8 cellular contexts compared by ENCODE assay signal in the genomic region with DNA sequence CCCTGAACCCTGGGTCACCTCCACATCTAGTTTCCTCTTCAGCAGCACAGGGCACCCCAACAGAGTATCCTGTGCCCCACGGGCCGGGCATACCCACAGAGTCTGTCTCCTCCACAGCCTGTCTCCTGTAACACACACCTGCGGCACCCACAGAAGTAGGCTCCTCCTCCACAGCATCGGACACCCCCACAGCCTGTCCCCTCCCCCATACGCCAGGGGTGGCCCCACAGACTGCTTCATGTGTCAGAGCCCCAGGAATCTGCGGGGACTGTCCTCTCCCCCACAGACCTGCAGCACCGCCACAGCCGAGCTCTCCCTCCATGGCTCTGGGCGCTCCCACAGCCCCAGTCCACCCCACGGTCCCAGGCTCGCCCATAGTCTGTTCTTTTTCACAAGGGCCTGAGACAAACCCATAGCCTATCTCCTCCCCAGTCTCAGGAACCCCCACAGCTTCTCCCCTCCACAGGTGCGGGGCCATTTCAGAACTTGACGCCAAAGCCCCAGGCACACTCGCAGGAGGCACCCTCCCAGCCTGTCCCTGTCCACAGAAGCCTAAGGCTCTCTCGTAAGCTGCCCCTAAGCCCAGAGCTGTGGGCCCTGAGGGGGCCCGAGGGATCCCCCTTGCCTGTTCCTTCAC. TPM values are rescaled to one million over a fixed set of nuclear protein-coding genes. Genes with fewer than 3 reads are reported as not detected.
DNase-seq lines count a peak whose midpoint lies in the region; ATAC-seq lines count a peak whose summit lies in the region.

No MANE protein-coding gene starts in this region.

- peak overlapping the region; percentile 96 for H3K4me3 Mint-ChIP-seq in stimulated activated memory B cell treated with anti-CD40 and anti-IgM and Interleukin-4, amounts not matched to agents 10 μg/mL and 1 μg/mL and 100 μg/mL, for 72 hours

- no peak for ATAC-seq in activated naive CD4-positive, alpha-beta T cell treated with anti-CD3 and anti-CD28 coated beads, Interleukin-2, amount 50 U/mL, for 72 hours
- no peak for ATAC-seq in stimulated activated memory B cell treated with anti-CD40 and anti-IgM and Interleukin-4, amounts not matched to agents 10 μg/mL and 1 μg/mL and 100 μg/mL, for 72 hours
- ATAC-seq in GM21529 (IDR thresholded peaks at IDR 0.05; ENCODE audit: unreplicated experiment) = no peak

- DNase-seq in HT-29 (ENCODE audit: low spot score) (peak; percentile 18), SW 1271 (lab: John Stamatoyannopoulos, UW) (no peak), superior temporal gyrus (ENCODE audit: extremely low spot score) (no peak), occipital lobe (lab: John Stamatoyannopoulos, UW) (no peak)
- no peak for DNase-seq in activated naive CD4-positive, alpha-beta T cell treated with anti-CD3 and anti-CD28 coated beads, Interleukin-2, amount 50 U/mL, for 72 hours (ENCODE audit: low spot score in 2 of 2)

- H3K36me3 Mint-ChIP-seq in activated naive CD4-positive, alpha-beta T cell treated with anti-CD3 and anti-CD28 coated beads, Interleukin-2, amount 50 U/mL, for 72 hours = peaks cover 10 to 18% of the 10 kb centered on the region in 2 donors
- peaks cover 11% of the 10 kb centered on the region for H3K36me3 Mint-ChIP-seq in stimulated activated memory B cell treated with anti-CD40 and anti-IgM and Interleukin-4, amounts not matched to agents 10 μg/mL and 1 μg/mL and 100 μg/mL, for 72 hours

- H3K9me3 ChIP-seq in iPS-18c (ENCODE audit: control insufficient read depth, insufficient read depth, low read length) = no peaks in the 10 kb centered on the region

- H3K4me1 Mint-ChIP-seq in stimulated activated memory B cell treated with anti-CD40 and anti-IgM and Interleukin-4, amounts not matched to agents 10 μg/mL and 1 μg/mL and 100 μg/mL, for 72 hours = peaks cover 52% of the 10 kb centered on the region

- peak overlapping the region; percentile 91 for H3K27ac Mint-ChIP-seq in activated naive CD4-positive, alpha-beta T cell treated with anti-CD3 and anti-CD28 coated beads, Interleukin-2, amount 50 U/mL, for 72 hours
- H3K27ac Mint-ChIP-seq in stimulated activated memory B cell treated with anti-CD40 and anti-IgM and Interleukin-4, amounts not matched to agents 10 μg/mL and 1 μg/mL and 100 μg/mL, for 72 hours = peak overlapping the region; percentile 92

- no peaks in the 10 kb centered on the region for H3K27me3 Mint-ChIP-seq in stimulated activated memory B cell treated with anti-CD40 and anti-IgM and Interleukin-4, amounts not matched to agents 10 μg/mL and 1 μg/mL and 100 μg/mL, for 72 hours

- no peaks in the 10 kb centered on the region for H3K9me3 Mint-ChIP-seq in activated naive CD4-positive, alpha-beta T cell treated with anti-CD3 and anti-CD28 coated beads, Interleukin-2, amount 50 U/mL, for 72 hours
- H3K9me3 Mint-ChIP-seq in stimulated activated memory B cell treated with anti-CD40 and anti-IgM and Interleukin-4, amounts not matched to agents 10 μg/mL and 1 μg/mL and 100 μg/mL, for 72 hours = no peaks in the 10 kb centered on the region

- H3K4me3 ChIP-seq in iPS-18c (ENCODE audit: insufficient read depth, low read depth, low read length) = peak overlapping the region; percentile 79

RNA-seq across cellular contexts. Expression of gene KIAA0753, which starts 1.4 kb away (rescaled TPM):
- total RNA-seq in HT-29 (2014; rRNA removed; shearing (Covaris generic)) = 7.4 and 8.5 TPM in 2 replicates
- total RNA-seq in activated naive CD4-positive, alpha-beta T cell treated with anti-CD3 and anti-CD28 coated beads, Interleukin-2, amount 50 U/mL, for 72 hours = 10 to 100 TPM; 17.4 to 22.3 TPM
- 28.4 TPM for total RNA-seq in occipital lobe

RNA-seq across cellular contexts. Expression of gene TXNDC17, which starts 1.7 kb away (rescaled TPM):
- 79.0 and 86.0 TPM in 2 replicates for total RNA-seq in HT-29 (2014; rRNA removed; shearing (Covaris generic))
- total RNA-seq in activated naive CD4-positive, alpha-beta T cell treated with anti-CD3 and anti-CD28 coated beads, Interleukin-2, amount 50 U/mL, for 72 hours = 100 to 1,000 TPM in 1 of 2 donors, 10 to 100 TPM in 1; 67.7 to 131 TPM
- 13.3 TPM for total RNA-seq in occipital lobe

RNA-seq across cellular contexts. Expression of gene MED31, which starts 12.3 kb away (rescaled TPM):
- total RNA-seq in HT-29 (2014; rRNA removed; shearing (Covaris generic)) = 4.1 and 7.0 TPM in 2 replicates
- 10 to 100 TPM; 19.9 to 25.1 TPM for total RNA-seq in activated naive CD4-positive, alpha-beta T cell treated with anti-CD3 and anti-CD28 coated beads, Interleukin-2, amount 50 U/mL, for 72 hours
- total RNA-seq in occipital lobe = 16.1 TPM

RNA-seq across cellular contexts. Expression of gene C17orf100, which starts 12.4 kb away (rescaled TPM):
- total RNA-seq in HT-29 (2014; rRNA removed; shearing (Covaris generic)) = 0.31 and 1.1 TPM in 2 replicates
- 1 to 10 TPM in 1 of 2 donors, under 1 TPM in 1; 0.89 to 2.3 TPM for total RNA-seq in activated naive CD4-positive, alpha-beta T cell treated with anti-CD3 and anti-CD28 coated beads, Interleukin-2, amount 50 U/mL, for 72 hours
- total RNA-seq in occipital lobe = 2.3 TPM
